Comparison of ENCODE assay signal across 22 cellular contexts in the genomic region with DNA sequence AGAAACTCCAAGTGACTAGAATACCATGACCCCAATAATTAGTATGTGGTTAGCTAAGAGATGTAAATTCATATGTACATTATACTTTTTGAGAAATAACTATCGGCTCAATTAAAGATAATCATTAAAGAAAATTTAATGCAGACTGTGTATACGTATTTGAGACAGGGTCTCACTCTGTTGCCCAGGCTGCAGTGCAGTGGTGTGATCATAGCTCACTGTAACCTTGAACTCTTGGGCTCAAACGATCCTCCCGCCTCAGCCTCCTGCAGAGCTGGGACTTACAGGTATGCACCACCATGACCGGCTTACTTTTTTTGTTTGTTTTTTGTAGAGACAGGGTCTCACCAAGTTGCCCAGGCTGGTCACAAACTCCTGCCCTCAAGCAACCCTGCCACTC. TPM values are rescaled to one million over a fixed set of nuclear protein-coding genes. Genes with fewer than 3 reads are reported as not detected.
A peak's percentile ranks its signal among the peaks of the same experiment; 100 is the strongest.
DNase-seq lines count a peak whose midpoint lies in the region; ATAC-seq, FAIRE-seq and TF ChIP-seq lines count a peak whose summit lies in the region.
"Had no signal": no experiment of that assay in that cellular context is flagged by ENCODE, and none has a peak within 500 bp of the region (broad histone marks: within the 10 kb centered on the region; RNA-seq: fewer than 3 reads in every experiment).

No MANE protein-coding gene starts in this region.

- CTCF ChIA-PET in HepG2 (lab: Yijun Ruan, JAX; ENCODE audit: low intra/inter-chr PET ratio, low total read pairs) = no interaction called here

- H3K4me3 ChIP-seq in HepG2 (replicated peaks in 1 of 3; ENCODE audit: insufficient read depth in 1 of 3, low read depth in 2 of 3, low read length in 3 of 3) (no peak overlapping the region), right lobe of liver (no peak overlapping the region)
- H3K4me3 ChIP-seq: A549; BLaER1 treated with 17β-estradiol and CSF1 and Interleukin-3, amounts not matched to agents 10 nM and 100 nM had no signal

- no peaks in the 10 kb centered on the region for H4K20me1 ChIP-seq in HepG2 (ENCODE audit: insufficient read depth, low read length)
- H4K20me1 ChIP-seq: BLaER1 treated with 17β-estradiol and CSF1 and Interleukin-3, amounts not matched to agents 10 nM and 100 nM had no signal

- H3K36me3 ChIP-seq in HepG2 (replicated peaks in 1 of 2; ENCODE audit: control insufficient read depth in 1 of 2, insufficient read depth in 2 of 2, low read length in 2 of 2) (no peaks in the 10 kb centered on the region), right lobe of liver (no peaks in the 10 kb centered on the region)
- H3K36me3 ChIP-seq: BLaER1 treated with 17β-estradiol and CSF1 and Interleukin-3, amounts not matched to agents 10 nM and 100 nM had no signal

- WGBS in HepG2 (ENCODE audit: low lambda C conversion rate) = 17% methylated on average over 5 of the region's 5 CpGs
- 74% methylated on average over 4 of the region's 5 CpGs for WGBS in right lobe of liver (ENCODE audit: insufficient coverage, low coverage, low lambda C conversion rate, missing lambda C conversion rate)

- in situ Hi-C loops in HepG2 (cut with HindIII; ENCODE audit: extremely low pct_ligation_motif_present, low pct_unique_long_range_greater_than_20kb) = no loop called here

- no peak overlapping the region for H3K27ac ChIP-seq in HepG2 (ENCODE audit: extremely low read length, insufficient read depth, low read length)
- H3K27ac ChIP-seq in right lobe of liver = no peak overlapping the region
- H3K27ac ChIP-seq: 22Rv1; A549; BLaER1 treated with 17β-estradiol and CSF1 and Interleukin-3, amounts not matched to agents 10 nM and 100 nM; C4-2B had no signal

- peaks cover 7% of the 10 kb centered on the region; the same call in 1 of the 2 replicates for H3K9me3 ChIP-seq in HepG2 (ENCODE audit: low read length)
- H3K9me3 ChIP-seq in right lobe of liver = no peaks in the 10 kb centered on the region
- H3K9me3 ChIP-seq: A549 had no signal

- TF ChIP-seq POLR2A in HepG2 (IDR thresholded peaks at IDR 0.05; ENCODE audit: insufficient read depth in 1 of 2, low read depth in 2 of 2, low read length in 2 of 2) (no peak), right lobe of liver (IDR thresholded peaks at IDR 0.05) (no peak)

- no peaks in the 10 kb centered on the region for H3K36me3 Mint-ChIP-seq in activated CD4-positive, alpha-beta T cell treated with anti-CD3 and anti-CD28 coated beads, Interleukin-2, amount 10 ng/mL, durations not matched to agents 24 days and 14 days (ENCODE audit: low read depth)
- H3K36me3 Mint-ChIP-seq: CD8-positive, alpha-beta T cell had no signal

- peaks cover 18% of the 10 kb centered on the region for H3K4me1 ChIP-seq in HepG2 (ENCODE audit: insufficient read depth, low read length)
- H3K4me1 ChIP-seq in right lobe of liver = no peaks in the 10 kb centered on the region
- H3K4me1 ChIP-seq: A549, Caco-2 had no signal

- FAIRE-seq in HepG2 (lab: Jason Lieb, UNC) = no peak
- FAIRE-seq: A549, D721Med, G401.6, GM12891, GM19239 had no signal

- peaks cover 3% of the 10 kb centered on the region for H3K27me3 Mint-ChIP-seq in activated CD4-positive, alpha-beta T cell treated with anti-CD3 and anti-CD28 coated beads, Interleukin-2, amount 10 ng/mL, durations not matched to agents 24 days and 14 days

- no peak for TF ChIP-seq RAD21 in HepG2 (CRISPR knock-in tag; IDR thresholded peaks at IDR 0.05)

- H3K4me2 ChIP-seq in HepG2 (ENCODE audit: low read depth, low read length) = no peak overlapping the region
- H3K4me2 ChIP-seq: A549; BLaER1 treated with 17β-estradiol and CSF1 and Interleukin-3, amounts not matched to agents 10 nM and 100 nM had no signal

- TF ChIP-seq EP300 in HepG2 (IDR thresholded peaks at IDR 0.05; ENCODE audit: low read depth in 2 of 2, low read length in 2 of 2) (no peak), HepG2 (CRISPR knock-in tag; IDR thresholded peaks at IDR 0.05; ENCODE audit: borderline replicate concordance) (no peak)

- ATAC-seq in HepG2 = no peak
- no peak for ATAC-seq in right lobe of liver
- ATAC-seq in GM21825 (IDR thresholded peaks at IDR 0.05; ENCODE audit: unreplicated experiment) = no peak
- ATAC-seq: CD8-positive, alpha-beta T cell had no signal

- intact Hi-C loops in activated CD4-positive, alpha-beta T cell treated with anti-CD3 and anti-CD28 coated beads, Interleukin-2, amount 10 ng/mL, durations not matched to agents 24 days and 14 days (cut with micrococcal nuclease) = no loop called here
- intact Hi-C loops in HepG2 (cut with micrococcal nuclease; ENCODE audit: unreplicated experiment) (no loop called here), right lobe of liver (cut with DNase I) (no loop called here)

- H3K27me3 ChIP-seq in HepG2 (ENCODE audit: control insufficient read depth in 1 of 2, insufficient read depth in 2 of 2, low read length in 2 of 2) (peaks cover 0 to 6% of the 10 kb centered on the region in 2 experiments; a peak in 1 of 5 replicates), right lobe of liver (no peaks in the 10 kb centered on the region)
- H3K27me3 ChIP-seq: BLaER1 treated with 17β-estradiol and CSF1 and Interleukin-3, amounts not matched to agents 10 nM and 100 nM had no signal

- no peak overlapping the region for H2AFZ ChIP-seq in HepG2 (ENCODE audit: low read length)

- H3K27ac Mint-ChIP-seq in activated CD4-positive, alpha-beta T cell treated with anti-CD3 and anti-CD28 coated beads, Interleukin-2, amount 10 ng/mL, durations not matched to agents 24 days and 14 days = no peak overlapping the region
- H3K27ac Mint-ChIP-seq: B cell; CD4-positive, alpha-beta T cell; CD8-positive, alpha-beta T cell had no signal

- H3K9ac ChIP-seq in HepG2 (ENCODE audit: insufficient read depth, low read depth, low read length) = no peak overlapping the region
- H3K9ac ChIP-seq: BLaER1 treated with 17β-estradiol and CSF1 and Interleukin-3, amounts not matched to agents 10 nM and 100 nM had no signal

- peak; percentile 36 for DNase-seq in activated CD4-positive, alpha-beta T cell treated with anti-CD3 and anti-CD28 coated beads, Interleukin-2, amount 10 ng/mL, durations not matched to agents 24 days and 14 days
- no peak for DNase-seq in activated CD4-positive, alpha-beta T cell treated with anti-CD3 and anti-CD28 coated beads for 48 hours
- DNase-seq in HepG2 (ENCODE audit: low spot score) = no peak
- no peak for DNase-seq in right lobe of liver
- DNase-seq: AML-193; Caco-2; Calu3; CD4-positive, alpha-beta T cell; CD8-positive, alpha-beta T cell; DMS79 treated with DMSO at 0.1 percent for 48 hours; GF-D8 had no signal

- no peak overlapping the region for H3K4me3 Mint-ChIP-seq in activated CD4-positive, alpha-beta T cell treated with anti-CD3 and anti-CD28 coated beads, Interleukin-2, amount 10 ng/mL, durations not matched to agents 24 days and 14 days
- H3K4me3 Mint-ChIP-seq: B cell; CD4-positive, alpha-beta T cell; CD8-positive, alpha-beta T cell had no signal

- peaks cover 13% of the 10 kb centered on the region for H3K9me3 Mint-ChIP-seq in activated CD4-positive, alpha-beta T cell treated with anti-CD3 and anti-CD28 coated beads, Interleukin-2, amount 10 ng/mL, durations not matched to agents 24 days and 14 days

- TF ChIP-seq CTCF in HepG2 (CRISPR knock-in tag; IDR thresholded peaks at IDR 0.05) (no peak), right lobe of liver (IDR thresholded peaks at IDR 0.05) (no peak)

- BruUV-seq in HepG2 (replicated peaks; lab: Mats Ljungman, UMichigan) = no TSS peak

- H3K79me2 ChIP-seq in HepG2 (ENCODE audit: insufficient read depth, low read length) = no peaks in the 10 kb centered on the region

- peaks cover 14% of the 10 kb centered on the region for H3K4me1 Mint-ChIP-seq in activated CD4-positive, alpha-beta T cell treated with anti-CD3 and anti-CD28 coated beads, Interleukin-2, amount 10 ng/mL, durations not matched to agents 24 days and 14 days
- H3K4me1 Mint-ChIP-seq: B cell had no signal

- POLR2A ChIA-PET in HepG2 (lab: Yijun Ruan, JAX) = no interaction called here

RNA-seq across cellular contexts. Expression of a gene that starts 8.7 kb away (rescaled TPM):
- total RNA-seq in activated CD4-positive, alpha-beta T cell treated with anti-CD3 and anti-CD28 coated beads, Interleukin-2, amount 10 ng/mL, durations not matched to agents 24 days and 14 days = not detected in 2 replicates
- 11.0 and 13.9 TPM in 2 replicates for total RNA-seq in HepG2 (2016; rRNA removed; fragmentation: Illumina TruSeq; extraction: Trizol)
- total RNA-seq in HepG2 (2016; cell fraction: cytosol; rRNA removed; fragmentation: Illumina TruSeq; extraction: Trizol; ENCODE audit: low read depth) = 6.8 and 7.6 TPM in 2 replicates
- 10.6 and 14.8 TPM in 2 replicates for total RNA-seq in HepG2 (2016; cell fraction: insoluble cytoplasmic fraction; rRNA removed; fragmentation: Illumina TruSeq; extraction: Trizol)
- 6.5 and 8.4 TPM in 2 replicates for total RNA-seq in HepG2 (2016; cell fraction: membrane; rRNA removed; fragmentation: Illumina TruSeq; extraction: Trizol)
- 2.7 and 3.1 TPM in 2 replicates for total RNA-seq in HepG2 (2016; cell fraction: nucleus; rRNA removed; fragmentation: Illumina TruSeq; extraction: Trizol)
- 3.9 and 4.9 TPM in 2 replicates for polyA plus RNA-seq in HepG2 (2011; rRNA removed)
- polyA plus RNA-seq in HepG2 (2011; cell fraction: cytosol; rRNA removed) = 0.91 and 3.9 TPM in 2 replicates
- 0.61 and 1.5 TPM in 2 replicates for polyA plus RNA-seq in HepG2 (2011; cell fraction: nucleus; rRNA removed)
- 6.1 and 6.9 TPM in 2 replicates for polyA plus RNA-seq in HepG2 (2012)
- 6.8 and 7.2 TPM in 2 replicates for polyA plus RNA-seq in HepG2 (2016; cell fraction: cytosol; fragmentation: Illumina TruSeq; extraction: Trizol; ENCODE audit: low read depth)
- polyA plus RNA-seq in HepG2 (2016; cell fraction: insoluble cytoplasmic fraction; fragmentation: Illumina TruSeq; extraction: Trizol; ENCODE audit: low read depth) = 13.5 and 13.6 TPM in 2 replicates
- polyA plus RNA-seq in HepG2 (2016; cell fraction: membrane; fragmentation: Illumina TruSeq; extraction: Trizol; ENCODE audit: low read depth) = 7.0 and 8.5 TPM in 2 replicates
- polyA plus RNA-seq in HepG2 (2016; cell fraction: nucleus; fragmentation: Illumina TruSeq; extraction: Trizol; ENCODE audit: insufficient read depth, low read depth) = 6.3 and 6.6 TPM in 2 replicates
- polyA minus RNA-seq in HepG2 (2011; rRNA and poly(A)+ RNA removed; ENCODE audit: low replicate concordance) = not detected in 2 replicates
- polyA minus RNA-seq in HepG2 (2011; cell fraction: cytosol; rRNA and poly(A)+ RNA removed) = 1.8 TPM in 1 of 2 replicates, not detected in the other
- 0.90 and 1.5 TPM in 2 replicates for polyA minus RNA-seq in HepG2 (2011; cell fraction: nucleus; rRNA and poly(A)+ RNA removed)
- 10 to 100 TPM in 3 of 6 experiments, 1 to 10 TPM in 3; 4.2 to 19.3 (median 8.6) TPM for total RNA-seq in right lobe of liver
- total RNA-seq: A172; B cell; Calu3; CD8-positive, alpha-beta T cell had no signal
